Comparison of ENCODE assay signal across 23 cellular contexts in genomic region chr4:185916231-185916630, GRCh38.
"Had no signal": no experiment of that assay in that cellular context is flagged by ENCODE, and none has a peak within 500 bp of the region (broad histone marks: within the 10 kb centered on the region; RNA-seq: fewer than 3 reads in every experiment).

No MANE protein-coding gene starts in this region.

- H3K4me1 ChIP-seq: colonic mucosa, foreskin keratinocyte, left lung, lower lobe of right lung had no signal

- H3K36me3 ChIP-seq: colonic mucosa, gastroesophageal sphincter, heart left ventricle, left lung, lower lobe of right lung had no signal

- H2AFZ ChIP-seq: hepatocyte had no signal

- H3K9me3 ChIP-seq: colonic mucosa, gastroesophageal sphincter, heart left ventricle, left lung, lower lobe of right lung had no signal

- FAIRE-seq: endometrium, frontal cortex, keratinocyte had no signal

- H3K27ac ChIP-seq: colonic mucosa, epithelial cell of prostate, foreskin keratinocyte, gastroesophageal sphincter, heart left ventricle, hepatocyte, left lung, lower lobe of right lung had no signal

- H3K79me2 ChIP-seq: hepatocyte had no signal

- H3K4me2 ChIP-seq: hepatocyte had no signal

- DNase-seq: colonic mucosa; cortex of kidney; effector CD8-positive, alpha-beta T cell; effector memory CD8-positive, alpha-beta T cell; erythroblast; foreskin keratinocyte; heart left ventricle; hypothalamus; immature natural killer cell; left cardiac atrium; left lung; left ventricle myocardium superior; lower lobe of right lung; mesendoderm; midbrain; naive B cell had no signal

- H3K4me3 ChIP-seq: colonic mucosa, gastroesophageal sphincter, heart left ventricle, hepatocyte, left lung, lower lobe of right lung had no signal

- ATAC-seq: effector memory CD8-positive, alpha-beta T cell; esophagus mucosa; gastroesophageal sphincter; heart left ventricle; left cardiac atrium; left lung; left ventricle myocardium superior; lower lobe of right lung had no signal

- H3K27me3 ChIP-seq: colonic mucosa, gastroesophageal sphincter, heart left ventricle, hepatocyte, left lung had no signal
